Comparison of ENCODE assay signal across 23 cellular contexts in the genomic region with DNA sequence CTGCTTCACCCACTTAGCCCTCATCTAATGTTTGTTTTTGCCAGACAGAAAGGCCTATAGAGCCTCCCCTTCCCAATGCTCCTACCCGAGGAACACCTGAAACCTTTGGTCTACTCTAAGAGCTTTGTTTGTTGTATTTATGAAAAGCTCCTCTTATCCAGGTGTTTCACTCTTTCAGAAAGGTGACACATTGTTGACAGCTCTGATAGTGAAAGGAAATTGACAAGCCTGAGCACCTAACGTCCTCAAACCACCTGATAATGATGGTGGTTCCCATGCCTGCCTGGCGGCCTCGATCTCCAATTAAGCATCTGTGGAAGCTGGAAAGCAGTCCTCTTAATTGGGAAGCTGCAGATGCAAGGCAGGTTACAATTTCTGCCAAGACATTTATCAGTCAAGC.
DNase-seq lines count a peak whose midpoint lies in the region; ATAC-seq and TF ChIP-seq lines count a peak whose summit lies in the region.
"Had no signal": no experiment of that assay in that cellular context is flagged by ENCODE, and none has a peak within 500 bp of the region (broad histone marks: within the 10 kb centered on the region; RNA-seq: fewer than 3 reads in every experiment).

No MANE protein-coding gene starts in this region.

- intact Hi-C loops in dorsolateral prefrontal cortex (cut with DNase I), result no loop called here

- peak overlapping the region in 25 of 59 donors; percentile 2 to 54 (median 18) for H3K4me3 ChIP-seq in dorsolateral prefrontal cortex
- H3K4me3 ChIP-seq: hepatocyte, lower lobe of right lung, stomach, upper lobe of left lung had no signal

- H3K27ac ChIP-seq in substantia nigra (ENCODE audit: low read depth, low read length, poor library complexity, severe bottlenecking), result peak overlapping the region; percentile 16
- peak overlapping the region in 24 of 59 donors; percentile 2 to 66 (median 35) for H3K27ac ChIP-seq in dorsolateral prefrontal cortex
- H3K27ac ChIP-seq: 22Rv1, hepatocyte, lower lobe of right lung, stomach, upper lobe of left lung had no signal

- DNase-seq in NCI-H1092 treated with DMSO at 0.1 percent for 48 hours (lab: John Stamatoyannopoulos, UW) (peak; percentile 40), NCI-H1092 (lab: John Stamatoyannopoulos, UW) (no peak), NCI-H2107 (lab: John Stamatoyannopoulos, UW) (peak; percentile 41), RPMI8226 (peak; percentile 14), substantia nigra (lab: John Stamatoyannopoulos, UW) (no peak), dorsolateral prefrontal cortex (no peak), OCI-M2 (lab: John Stamatoyannopoulos, UW; ENCODE audit: unreplicated experiment) (no peak)
- DNase-seq: activated CD4-positive, alpha-beta T cell treated with anti-CD3 and anti-CD28 coated beads for 4 hours; activated naive CD8-positive, alpha-beta T cell treated with anti-CD3 and anti-CD28 coated beads, Interleukin-2, amount 10 ng/mL, durations not matched to agents 7 days and 5 days; activated T-cell treated with anti-CD3 and anti-CD28 coated beads, Interleukin-2, amount 50 U/mL, for 72 hours; AML-193; Caco-2; effector CD8-positive, alpha-beta T cell; foreskin melanocyte; lower lobe of right lung; NCI-H226; occipital lobe; stimulated activated CD4-positive, alpha-beta T cell treated with anti-CD3 and anti-CD28 coated beads, Interleukin-4, amount 100 ng/mL, for 4 hours; stomach; upper lobe of left lung had no signal

- no peak for ATAC-seq in GM18520 (IDR thresholded peaks at IDR 0.05; ENCODE audit: unreplicated experiment)
- ATAC-seq: activated T-cell treated with anti-CD3 and anti-CD28 coated beads, Interleukin-2, amount 50 U/mL, for 72 hours; lower lobe of right lung had no signal

- no peaks in the 10 kb centered on the region for H3K27me3 ChIP-seq in dorsolateral prefrontal cortex
- H3K27me3 ChIP-seq: hepatocyte, stomach, upper lobe of left lung had no signal

- TF ChIP-seq CTCF in dorsolateral prefrontal cortex (IDR thresholded peaks at IDR 0.05 in 54 of 56, conservative IDR thresholded peaks at IDR 0.05 in 2 of 56; ENCODE audit: low read depth in 1 of 56, partially characterized antibody in 56 of 56), result no peak

Comparison
In these comparisons a context has a peak if more than half of its experiments do, and no peak if none do; other contexts are left out.
1. DNase-seq: peak in NCI-H1092 treated with DMSO at 0.1 percent for 48 hours (single experiment), NCI-H2107 (single experiment) and RPMI8226 (single experiment); none in NCI-H1092 (single experiment), substantia nigra (0 of 49), dorsolateral prefrontal cortex (0 of 10) and OCI-M2 (single experiment).